Comparison of ENCODE assay signal across 8 cellular contexts in the genomic region with DNA sequence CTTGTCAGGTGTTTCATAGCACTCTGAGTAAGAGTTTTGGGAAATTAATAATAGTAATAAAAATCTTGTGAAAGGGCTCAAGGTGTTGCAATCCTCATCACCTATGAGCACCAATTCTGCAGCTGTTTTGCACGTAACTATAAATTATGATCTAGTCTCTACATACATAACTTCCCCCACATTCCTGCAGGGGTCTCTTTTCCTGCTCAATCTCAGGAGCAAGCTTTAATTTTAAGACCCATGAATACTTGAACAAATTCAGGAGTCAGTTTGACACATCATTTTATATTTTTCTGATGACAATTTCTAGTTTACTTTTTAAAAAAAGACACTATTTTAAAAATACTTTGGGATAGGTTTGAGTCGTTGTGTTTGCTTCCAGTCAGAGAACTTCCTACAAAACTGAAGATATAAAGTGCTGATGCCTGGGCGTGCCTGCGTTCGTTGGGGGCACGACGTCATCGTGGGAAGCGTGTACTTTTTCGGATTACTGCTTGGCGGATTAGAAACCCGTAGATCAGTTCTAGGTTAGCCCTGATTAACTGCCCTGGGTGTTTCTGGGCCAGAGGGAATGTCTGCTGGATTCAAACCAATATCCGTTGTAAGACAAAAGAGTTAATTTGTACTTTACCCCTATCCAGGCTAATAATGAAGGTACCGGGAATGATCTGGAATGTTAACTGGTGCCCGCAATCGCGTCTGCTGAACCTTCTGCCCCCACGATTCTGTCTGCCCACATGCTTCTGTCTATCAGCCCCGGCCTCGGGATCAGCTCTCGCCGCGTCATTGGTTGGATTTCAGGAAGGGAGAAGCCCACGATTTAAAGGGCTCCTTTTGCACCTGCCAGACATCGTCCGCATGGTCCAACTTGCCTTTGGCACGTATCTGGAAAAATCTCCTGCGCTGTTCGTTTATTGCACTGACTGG. TPM values are rescaled to one million over a fixed set of nuclear protein-coding genes. Genes with fewer than 3 reads are reported as not detected.
DNase-seq lines count a peak whose midpoint lies in the region; ATAC-seq and TF ChIP-seq lines count a peak whose summit lies in the region.

No MANE protein-coding gene starts in this region.

- H3K9me3 ChIP-seq in Loucy (ENCODE audit: insufficient read depth, low read depth, low read length) (no peaks in the 10 kb centered on the region), right atrium auricular region (no peaks in the 10 kb centered on the region)

- H3K9ac ChIP-seq in Loucy (ENCODE audit: low read depth, low read length, poor library complexity, severe bottlenecking) = peak overlapping the region; percentile 78
- H3K9ac ChIP-seq in rectal smooth muscle tissue (ENCODE audit: low read length) = peak overlapping the region; percentile 68

- DNase-seq in DMS153 treated with DMSO at 0.1 percent for 48 hours (lab: John Stamatoyannopoulos, UW; ENCODE audit: unreplicated experiment) (peak; percentile 90), DMS153 (lab: John Stamatoyannopoulos, UW) (no peak), SHP77 treated with DMSO at 0.1 percent for 48 hours (lab: John Stamatoyannopoulos, UW) (peak; percentile 75), right atrium auricular region (ENCODE audit: low spot score) (peak; percentile 85)

- TF ChIP-seq CTCF in Loucy (conservative IDR thresholded peaks at IDR 0.05; ENCODE audit: low read length) (peak; percentile 75), right atrium auricular region (IDR thresholded peaks at IDR 0.05) (peak; percentile 28 to 50)

- peaks cover 2% of the 10 kb centered on the region; the same call in 1 of the 2 replicates for H3K36me3 ChIP-seq in Loucy (ENCODE audit: insufficient read depth, low read length)
- H3K36me3 ChIP-seq in right atrium auricular region = no peaks in the 10 kb centered on the region
- no peaks in the 10 kb centered on the region for H3K36me3 ChIP-seq in rectal smooth muscle tissue (ENCODE audit: control insufficient read depth, insufficient read depth, low read length)

- peak overlapping the region; percentile 82 for H2AFZ ChIP-seq in Loucy (ENCODE audit: low read length)

- H3K4me2 ChIP-seq in Loucy (ENCODE audit: low read depth, low read length, poor library complexity, severe bottlenecking) = peak overlapping the region; percentile 95

- 0 to 1% (median 0%) methylated on average over 29 of the region's 29 CpGs for WGBS in adipose tissue, 3 donors

- no peaks in the 10 kb centered on the region for H3K9me2 ChIP-seq in Loucy (replicated peaks; ENCODE audit: low read depth, low read length)

- H3K27ac ChIP-seq in adipose tissue (ENCODE audit: low read depth, low read length) (peak overlapping the region; percentile 36), right atrium auricular region (peak overlapping the region; percentile 80 to 81), rectal smooth muscle tissue (ENCODE audit: low read depth, low read length) (peak overlapping the region; percentile 48)

- no peak for ATAC-seq in GM21529 (IDR thresholded peaks at IDR 0.05; ENCODE audit: unreplicated experiment)

- H3K79me2 ChIP-seq in Loucy (ENCODE audit: insufficient read depth, low read length) = peaks cover 36% of the 10 kb centered on the region

- H3K4me1 ChIP-seq in Loucy (ENCODE audit: insufficient read depth, low read length, poor library complexity, severe bottlenecking) (peaks cover 7% of the 10 kb centered on the region), right atrium auricular region (peaks cover 0 to 9% of the 10 kb centered on the region in 2 donors), rectal smooth muscle tissue (ENCODE audit: control insufficient read depth, insufficient read depth, low read length) (no peaks in the 10 kb centered on the region)

- peaks cover 18% of the 10 kb centered on the region for H4K20me1 ChIP-seq in Loucy (ENCODE audit: insufficient read depth, low read length, poor library complexity, severe bottlenecking)

- H3K27me3 ChIP-seq in Loucy (ENCODE audit: insufficient read depth, low read length, poor library complexity, severe bottlenecking) (peaks cover 13% of the 10 kb centered on the region), right atrium auricular region (no peaks in the 10 kb centered on the region), rectal smooth muscle tissue (ENCODE audit: control insufficient read depth, insufficient read depth, low read length) (no peaks in the 10 kb centered on the region)

- peaks cover 13% of the 10 kb centered on the region for H3F3A ChIP-seq in Loucy (ENCODE audit: low read depth)

- peak overlapping the region; percentile 88 for H3K4me3 ChIP-seq in Loucy (ENCODE audit: low read length, poor library complexity, severe bottlenecking)
- peak overlapping the region; percentile 56 to 60 for H3K4me3 ChIP-seq in right atrium auricular region
- H3K4me3 ChIP-seq in rectal smooth muscle tissue (ENCODE audit: low read length) = peak overlapping the region; percentile 90

RNA-seq across cellular contexts. Expression of gene E2F3, which starts 0.9 kb away (rescaled TPM):
- polyA plus RNA-seq in adipose tissue = 1 to 10 TPM; 1.0 to 4.3 (median 3.8) TPM
- total RNA-seq in right atrium auricular region = 1 to 10 TPM; 6.0 to 6.4 TPM
